In the genomic region with DNA sequence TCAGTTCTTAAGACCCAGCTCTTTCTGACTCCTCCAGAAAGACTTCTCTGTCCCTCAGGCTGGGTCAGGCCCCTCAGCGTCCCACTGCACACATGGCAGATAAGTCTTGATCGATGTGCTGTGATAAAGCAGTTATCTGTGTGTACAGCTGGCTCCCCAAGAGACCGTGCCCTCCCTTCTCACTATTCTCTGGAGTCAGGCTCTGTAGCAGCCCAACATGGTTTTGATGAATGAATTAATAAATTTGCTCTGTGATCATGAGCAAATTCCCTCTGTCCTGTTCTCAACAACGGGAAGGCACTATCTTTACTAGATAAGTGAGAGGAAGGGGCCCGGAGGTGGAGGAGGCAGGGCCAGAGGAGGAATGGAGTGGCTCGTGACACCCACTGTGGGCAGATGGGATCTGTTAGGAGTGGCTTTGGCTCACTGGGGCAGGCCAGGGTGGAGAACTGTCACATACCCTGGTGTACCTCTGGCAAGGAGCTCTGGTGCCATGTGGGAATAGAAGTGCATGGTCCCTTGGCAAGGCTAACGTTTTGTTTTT, we compare ENCODE assay signal across 9 cellular contexts. TPM values are rescaled to one million over a fixed set of nuclear protein-coding genes. Genes with fewer than 3 reads are reported as not detected.
DNase-seq lines count a peak whose midpoint lies in the region; ATAC-seq, FAIRE-seq and TF ChIP-seq lines count a peak whose summit lies in the region.
"Had no signal": no experiment of that assay in that cellular context is flagged by ENCODE, and none has a peak within 500 bp of the region (broad histone marks: within the 10 kb centered on the region; RNA-seq: fewer than 3 reads in every experiment).

No MANE protein-coding gene starts in this region.

- H3K27me3 ChIP-seq in CD8-positive, alpha-beta memory T cell (ENCODE audit: insufficient read depth, low read length, poor library complexity, severe bottlenecking), result no peaks in the 10 kb centered on the region
- H3K27me3 ChIP-seq in esophagus squamous epithelium (no peaks in the 10 kb centered on the region), pancreas (no peaks in the 10 kb centered on the region), WERI-Rb-1 (ENCODE audit: insufficient read depth, low read depth, severe bottlenecking) (no peaks in the 10 kb centered on the region), H7 (ENCODE audit: control insufficient read depth, insufficient read depth, low read length) (no peaks in the 10 kb centered on the region)

- H3K4me3 ChIP-seq in CD8-positive, alpha-beta memory T cell (ENCODE audit: low read length), result no peak overlapping the region
- H3K4me3 ChIP-seq in esophagus squamous epithelium (no peak overlapping the region), pancreas (no peak overlapping the region), WERI-Rb-1 (ENCODE audit: low read depth, low read length) (no peak overlapping the region), H7 (ENCODE audit: insufficient read depth, low read depth, low read length) (no peak overlapping the region)

- CTCF ChIA-PET in CD8-positive, alpha-beta memory T cell (lab: Charles Lee), result interaction anchor here (0.9 to 26.3 kb wide), 8 partner anchors 8 to 44 kb away, joined by 3 to 580 read pairs (median 4); partner anchors contain the start of gene ZFP36L2
- CTCF ChIA-PET in RWPE1 (lab: Yijun Ruan, JAX), result interaction anchor here (0.6 kb wide), 1 partner anchor 224 kb away, joined by 3 read pairs; no protein-coding TSS in a partner anchor

- H3K9me3 Mint-ChIP-seq in CD8-positive, alpha-beta memory T cell, result peaks cover 0 to 3% (median 0%) of the 10 kb centered on the region in 5 donors

- H3K27me3 Mint-ChIP-seq in CD8-positive, alpha-beta memory T cell, result peaks cover 0 to 4% of the 10 kb centered on the region in 2 donors

- peak; percentile 47 to 70 (median 62) for ATAC-seq in pancreas

- peak overlapping the region in 2 of 7 donors; percentile 56 to 59 for H3K4me3 Mint-ChIP-seq in CD8-positive, alpha-beta memory T cell

- peaks cover 72 to 80% (median 75%) of the 10 kb centered on the region in 3 donors for H3K4me1 Mint-ChIP-seq in CD8-positive, alpha-beta memory T cell

- POLR2A ChIA-PET in CD8-positive, alpha-beta memory T cell (lab: Charles Lee), result interaction anchor here (1.2 to 1.7 kb wide), 2 partner anchors 40 to 44 kb away, joined by 4 read pairs; no protein-coding TSS in a partner anchor
- POLR2A ChIA-PET in RWPE1 (lab: Yijun Ruan, JAX; ENCODE audit: low non-redundant PET), result no interaction called here

- H3K27ac ChIP-seq in CD8-positive, alpha-beta memory T cell (ENCODE audit: low read depth, low read length), result peak overlapping the region; percentile 79
- H3K27ac ChIP-seq in RWPE1 (peak overlapping the region; percentile 98), esophagus squamous epithelium (peak overlapping the region; percentile 82 to 92 (median 90)), pancreas (peak overlapping the region; percentile 87 to 94 (median 90)), WERI-Rb-1 (no peak overlapping the region)

- no peak for FAIRE-seq in pancreas (lab: Jason Lieb, UNC)

- H3K36me3 ChIP-seq in CD8-positive, alpha-beta memory T cell (ENCODE audit: insufficient read depth, low read length), result no peaks in the 10 kb centered on the region
- H3K36me3 ChIP-seq in esophagus squamous epithelium, result no peaks in the 10 kb centered on the region
- no peaks in the 10 kb centered on the region for H3K36me3 ChIP-seq in pancreas
- H3K36me3 ChIP-seq in WERI-Rb-1, result no peaks in the 10 kb centered on the region
- H3K36me3 ChIP-seq in H7 (replicated peaks; ENCODE audit: control insufficient read depth, insufficient read depth, low read length), result no peaks in the 10 kb centered on the region

- peak overlapping the region; percentile 90 to 99 (median 92) for H3K27ac Mint-ChIP-seq in CD8-positive, alpha-beta memory T cell

- H3K4me1 ChIP-seq in CD8-positive, alpha-beta memory T cell (ENCODE audit: insufficient read depth, low read length), result peaks cover 74% of the 10 kb centered on the region
- peaks cover 19 to 82% (median 23%) of the 10 kb centered on the region in 3 donors for H3K4me1 ChIP-seq in esophagus squamous epithelium
- H3K4me1 ChIP-seq in pancreas, result peaks cover 19 to 23% (median 22%) of the 10 kb centered on the region in 3 donors

- H3K9me3 ChIP-seq in CD8-positive, alpha-beta memory T cell (ENCODE audit: low read length), result no peaks in the 10 kb centered on the region
- H3K9me3 ChIP-seq in esophagus squamous epithelium (peaks cover 0 to 13% (median 8%) of the 10 kb centered on the region in 3 donors), pancreas (no peaks in the 10 kb centered on the region), WERI-Rb-1 (ENCODE audit: severe bottlenecking) (peaks cover 35% of the 10 kb centered on the region)

- no peak for DNase-seq in CD8-positive, alpha-beta memory T cell
- DNase-seq in RWPE1 (ENCODE audit: low spot score), result no peak
- DNase-seq in esophagus squamous epithelium (lab: John Stamatoyannopoulos, UW), result no peak
- DNase-seq in pancreas, result no peak
- no peak for DNase-seq in NOMO-1 treated with DMSO at 0.1 percent for 48 hours (lab: John Stamatoyannopoulos, UW; ENCODE audit: unreplicated experiment)
- no peak for DNase-seq in WERI-Rb-1
- DNase-seq in H7, result no peak
- DNase-seq in activated CD4-positive, alpha-beta T cell treated with anti-CD3 and anti-CD28 coated beads, Interleukin-2, amount 50 U/mL, for 1 hour, result no peak
- DNase-seq: NCI-H774 had no signal

- H3K36me3 Mint-ChIP-seq in CD8-positive, alpha-beta memory T cell, result peaks cover 0 to 4% (median 0%) of the 10 kb centered on the region in 3 donors

- no peak for TF ChIP-seq POLR2A in esophagus squamous epithelium (IDR thresholded peaks at IDR 0.05)

- 51 to 65% methylated on average over 5 to 7 of the region's 7 CpGs for WGBS in esophagus squamous epithelium, 2 donors
- WGBS in pancreas, 2 donors, result 20 to 27% methylated on average over 7 of the region's 7 CpGs

- TF ChIP-seq CTCF in RWPE1 (conservative IDR thresholded peaks at IDR 0.05; ENCODE audit: low read depth), result no peak
- no peak for TF ChIP-seq CTCF in esophagus squamous epithelium (IDR thresholded peaks at IDR 0.05)
- no peak for TF ChIP-seq CTCF in pancreas (IDR thresholded peaks at IDR 0.05)
- no peak for TF ChIP-seq CTCF in WERI-Rb-1 (IDR thresholded peaks at IDR 0.05; ENCODE audit: low read depth, low read length)

- intact Hi-C loops in esophagus squamous epithelium (cut with DNase I), result no loop called here
- intact Hi-C loops in pancreas (cut with DNase I), result no loop called here

RNA-seq across cellular contexts. Expression of gene ZFP36L2, which starts 48.3 kb away (rescaled TPM):
- total RNA-seq in CD8-positive, alpha-beta memory T cell, result 10 to 100 TPM; 98.0 to 98.6 TPM
- polyA plus RNA-seq in CD8-positive, alpha-beta memory T cell, result 737 TPM
- total RNA-seq in esophagus squamous epithelium, result 10 to 100 TPM; 26.6 to 87.7 (median 41.8) TPM
- 100 to 1,000 TPM in 1 of 6 donors, 10 to 100 TPM in 5; 36.8 to 117 (median 64.8) TPM for total RNA-seq in pancreas
- polyA plus RNA-seq in pancreas, result 10 to 100 TPM; 44.4 to 52.6 TPM
- 9.5 and 12.0 TPM in 2 replicates for total RNA-seq in H7 (2014; rRNA removed; shearing (Covaris generic))
